Comparison of ENCODE assay signal across 1 cellular context in genomic region chr1:19251305-19252196, GRCh38.
A peak's percentile ranks its signal among the peaks of the same experiment; 100 is the strongest.
TF ChIP-seq lines count a peak whose summit lies in the region.

EMC1 (minus strand) TSS chr1:19251524; CDS start chr1:19251509, 15 bp downstream.
MRTO4 (plus strand) TSS chr1:19251805; CDS start chr1:19251836, 31 bp downstream.

TF ChIP-seq in GM12878, 131 proteins besides CTCF, POLR2A, EP300 and RAD21 (continued from another document):
- TF ChIP-seq REST (IDR thresholded peaks at IDR 0.05; ENCODE audit: low read depth, low read length): no peak
- peak; percentile 97 for TF ChIP-seq STAT1 (conservative IDR thresholded peaks at IDR 0.05)
- TF ChIP-seq WRNIP1 (IDR thresholded peaks at IDR 0.05; ENCODE audit: borderline replicate concordance, low read depth, low read length): no peak
- no peak for TF ChIP-seq JUND (IDR thresholded peaks at IDR 0.05; ENCODE audit: low read depth, low read length)
- TF ChIP-seq NR2F1 (conservative IDR thresholded peaks at IDR 0.05): 0 out of 2 replicates have a peak, but pooled peaks have one; percentile 50
- TF ChIP-seq YY1 (IDR thresholded peaks at IDR 0.05; ENCODE audit: low read depth, low read length): peak; percentile 98
